11 cellular contexts compared by ENCODE assay signal in genomic region chr5:131387236-131387635, GRCh38.
A peak's percentile ranks its signal among the peaks of the same experiment; 100 is the strongest.
DNase-seq lines count a peak whose midpoint lies in the region; ATAC-seq lines count a peak whose summit lies in the region.
"Had no signal": no experiment of that assay in that cellular context is flagged by ENCODE, and none has a peak within 500 bp of the region (broad histone marks: within the 10 kb centered on the region; RNA-seq: fewer than 3 reads in every experiment).

No MANE protein-coding gene starts in this region.

- no peaks in the 10 kb centered on the region for H3K9me3 Mint-ChIP-seq in activated naive CD4-positive, alpha-beta T cell treated with anti-CD3 and anti-CD28 coated beads for 36 hours
- no peaks in the 10 kb centered on the region for H3K9me3 Mint-ChIP-seq in activated naive CD4-positive, alpha-beta T cell treated with anti-CD3 and anti-CD28 coated beads, Interleukin-2, amount 50 U/mL, for 72 hours
- H3K9me3 Mint-ChIP-seq in memory B cell = no peaks in the 10 kb centered on the region

- H3K27ac ChIP-seq in temporal lobe (ENCODE audit: low read depth, low read length) = peak overlapping the region; percentile 10

- H3K36me3 Mint-ChIP-seq in activated naive CD4-positive, alpha-beta T cell treated with anti-CD3 and anti-CD28 coated beads for 36 hours (ENCODE audit: low read depth) = peaks cover 43% of the 10 kb centered on the region
- H3K36me3 Mint-ChIP-seq in activated naive CD4-positive, alpha-beta T cell treated with anti-CD3 and anti-CD28 coated beads, Interleukin-2, amount 50 U/mL, for 72 hours = peaks cover 7 to 69% of the 10 kb centered on the region in 2 donors
- peaks cover 21% of the 10 kb centered on the region for H3K36me3 Mint-ChIP-seq in memory B cell

- peak overlapping the region; percentile 96 for H3K27ac Mint-ChIP-seq in activated naive CD4-positive, alpha-beta T cell treated with anti-CD3 and anti-CD28 coated beads for 36 hours
- peak overlapping the region; percentile 73 to 96 for H3K27ac Mint-ChIP-seq in activated naive CD4-positive, alpha-beta T cell treated with anti-CD3 and anti-CD28 coated beads, Interleukin-2, amount 50 U/mL, for 72 hours
- H3K27ac Mint-ChIP-seq in memory B cell = peak overlapping the region; percentile 45

- intact Hi-C loops in activated naive CD4-positive, alpha-beta T cell treated with anti-CD3 and anti-CD28 coated beads for 36 hours (cut with micrococcal nuclease) = loop anchor here (10.0 kb wide), 1 partner anchor 1108 kb away; the partner anchor contains the start of gene IRF1

- peaks cover 98% of the 10 kb centered on the region for H3K4me1 Mint-ChIP-seq in activated naive CD4-positive, alpha-beta T cell treated with anti-CD3 and anti-CD28 coated beads for 36 hours (ENCODE audit: low read depth)
- peaks cover 13% of the 10 kb centered on the region for H3K4me1 Mint-ChIP-seq in memory B cell

- no peak for ATAC-seq in activated naive CD4-positive, alpha-beta T cell treated with anti-CD3 and anti-CD28 coated beads, Interleukin-2, amount 50 U/mL, for 72 hours
- ATAC-seq in memory B cell (ENCODE audit: low read depth) (no peak), GM21529 (IDR thresholded peaks at IDR 0.05; ENCODE audit: unreplicated experiment) (no peak), HG02840 (IDR thresholded peaks at IDR 0.05; ENCODE audit: low FRiP score, unreplicated experiment) (no peak)

- no peak for DNase-seq in activated naive CD4-positive, alpha-beta T cell treated with anti-CD3 and anti-CD28 coated beads for 36 hours
- no peak for DNase-seq in activated naive CD4-positive, alpha-beta T cell (lab: John Stamatoyannopoulos, UW)
- no peak for DNase-seq in activated naive CD4-positive, alpha-beta T cell treated with anti-CD3 and anti-CD28 coated beads, Interleukin-2, amount 50 U/mL, for 72 hours (ENCODE audit: low spot score in 2 of 2)
- DNase-seq in memory B cell (ENCODE audit: low spot score in 2 of 2) (no peak), NCI-H1694 treated with DMSO at 0.1 percent for 48 hours (lab: John Stamatoyannopoulos, UW) (no peak)
- DNase-seq: cortex of kidney; NCI-H226; stimulated activated CD4-positive, alpha-beta T cell treated with anti-CD3 and anti-CD28 coated beads, Interleukin-4, amount 100 ng/mL, for 24 hours had no signal

- no peak overlapping the region for H3K4me3 Mint-ChIP-seq in activated naive CD4-positive, alpha-beta T cell treated with anti-CD3 and anti-CD28 coated beads for 36 hours
- H3K4me3 Mint-ChIP-seq in memory B cell = no peak overlapping the region

- CTCF ChIA-PET in activated naive CD4-positive, alpha-beta T cell treated with anti-CD3 and anti-CD28 coated beads for 36 hours (lab: Charles Lee) = interaction anchor here (0.7 to 1.4 kb wide), 2 partner anchors 73 to 124 kb away, joined by 4 to 5 read pairs; no protein-coding TSS in a partner anchor

- H3K27me3 Mint-ChIP-seq in activated naive CD4-positive, alpha-beta T cell treated with anti-CD3 and anti-CD28 coated beads for 36 hours (ENCODE audit: low read depth) = no peaks in the 10 kb centered on the region
- H3K27me3 Mint-ChIP-seq in memory B cell = no peaks in the 10 kb centered on the region

Comparison
In these comparisons a context has a peak if more than half of its experiments do, and no peak if none do; other contexts are left out.
1. H3K27ac Mint-ChIP-seq: peak in every context shown above with its lines; median percentile 96 in activated naive CD4-positive, alpha-beta T cell treated with anti-CD3 and anti-CD28 coated beads for 36 hours; 84 in activated naive CD4-positive, alpha-beta T cell treated with anti-CD3 and anti-CD28 coated beads, Interleukin-2, amount 50 U/mL, for 72 hours; 45 in memory B cell.